Comparison of ENCODE assay signal across 1 cellular context in genomic region chr3:17808994-17809393, GRCh38.
TF ChIP-seq lines count a peak whose summit lies in the region.

No MANE protein-coding gene starts in this region.

TF ChIP-seq in K562, 482 proteins besides CTCF, POLR2A, EP300 and RAD21 (continued from another document and continues in another):
- TF ChIP-seq RREB1 (CRISPR knock-in tag; IDR thresholded peaks at IDR 0.05) (no peak), TCF15 (CRISPR knock-in tag; IDR thresholded peaks at IDR 0.05) (no peak), L3MBTL2 (IDR thresholded peaks at IDR 0.05) (0 out of 2 replicates have a peak, but pooled peaks have one; percentile 12), MNT (conservative IDR thresholded peaks at IDR 0.05) (0 out of 4 replicates have a peak, but pooled peaks of 1 of the 2 experiments have one; percentile 10), PBX2 (CRISPR knock-in tag; IDR thresholded peaks at IDR 0.05; ENCODE audit: low read depth) (no peak), PBX2 (tag; conservative IDR thresholded peaks at IDR 0.05; ENCODE audit: low read depth) (peak; percentile 72), MLX (CRISPR knock-in tag; conservative IDR thresholded peaks at IDR 0.05) (no peak), HNRNPH1 (optimal IDR thresholded peaks at IDR 0.05; ENCODE audit: low read depth, low read length) (no peak), SNRNP70 (optimal IDR thresholded peaks at IDR 0.05; ENCODE audit: low read depth, low read length) (no peak), SMARCB1 (IDR thresholded peaks at IDR 0.05; ENCODE audit: insufficient read length, low read depth) (no peak), KAT2B (IDR thresholded peaks at IDR 0.05; ENCODE audit: low read depth, low read length) (no peak), ARID4B (CRISPR knock-in tag; IDR thresholded peaks at IDR 0.05) (no peak), CREB3 (tag; conservative IDR thresholded peaks at IDR 0.05; ENCODE audit: low read depth) (no peak), ZNF785 (CRISPR knock-in tag; IDR thresholded peaks at IDR 0.05) (no peak), ZKSCAN1 (IDR thresholded peaks at IDR 0.05; ENCODE audit: low read depth, low read length) (0 out of 2 replicates have a peak, but pooled peaks have one; percentile 36), FOXK2 (conservative IDR thresholded peaks at IDR 0.05 in 1 of 2, IDR thresholded peaks at IDR 0.05 in 1 of 2; ENCODE audit: low read depth in 2 of 2) (0 out of 4 replicates have a peak, but pooled peaks of 1 of the 2 experiments have one; percentile 47), ASH1L (IDR thresholded peaks at IDR 0.05; ENCODE audit: borderline replicate concordance, low read depth, partially characterized antibody) (no peak), C11orf30 (IDR thresholded peaks at IDR 0.05; ENCODE audit: low read depth) (no peak), TCF7L2 (IDR thresholded peaks at IDR 0.05; ENCODE audit: low read depth, low read length) (no peak), ARID1B (IDR thresholded peaks at IDR 0.05) (0 out of 2 replicates have a peak, but pooled peaks have one; percentile 43), KHSRP (IDR thresholded peaks at IDR 0.05) (no peak), SNAPC5 (CRISPR knock-in tag; IDR thresholded peaks at IDR 0.05) (no peak), RCOR1 (IDR thresholded peaks at IDR 0.05; ENCODE audit: borderline replicate concordance in 1 of 2, low read depth in 2 of 2, low read length in 2 of 2) (no peak), U2AF2 (optimal IDR thresholded peaks at IDR 0.05; ENCODE audit: low read depth, low read length) (no peak), ERF (CRISPR knock-in tag; IDR thresholded peaks at IDR 0.05) (no peak), FOXJ2 (tag; IDR thresholded peaks at IDR 0.05) (peak; percentile 57; the same call in 1 of the 2 replicates), PKNOX1 (IDR thresholded peaks at IDR 0.05) (peak; percentile 79), YY1 (IDR thresholded peaks at IDR 0.05; ENCODE audit: borderline replicate concordance in 1 of 3, control insufficient read depth in 1 of 3, extremely low read depth in 1 of 3, insufficient read depth in 3 of 3, insufficient read length in 1 of 3, insufficient replicate concordance in 2 of 3, low read depth in 1 of 3, low read length in 2 of 3) (no peak), SMAD1 (IDR thresholded peaks at IDR 0.05; ENCODE audit: low read depth, low read length, partially characterized antibody) (no peak), RFX1 (IDR thresholded peaks at IDR 0.05) (peak; percentile 38; the same call in 1 of the 2 replicates), CBFA2T3 (IDR thresholded peaks at IDR 0.05) (peak; percentile 65), JUND (IDR thresholded peaks at IDR 0.05; ENCODE audit: borderline replicate concordance, low read depth, low read length) (no peak), JUND (tag; IDR thresholded peaks at IDR 0.05; ENCODE audit: borderline replicate concordance, low read depth, low read length) (peak; percentile 49; the same call in 1 of the 3 replicates), SMARCA5 (IDR thresholded peaks at IDR 0.05) (no peak), NCOR1 (IDR thresholded peaks at IDR 0.05) (0 out of 2 replicates have a peak, but pooled peaks have one; percentile 24), MEIS2 (IDR thresholded peaks at IDR 0.05; ENCODE audit: partially characterized antibody) (peak; percentile 76), NR0B1 (IDR thresholded peaks at IDR 0.05; ENCODE audit: partially characterized antibody) (no peak), ZNF354B (CRISPR knock-in tag; IDR thresholded peaks at IDR 0.05) (no peak), SAFB (IDR thresholded peaks at IDR 0.05; ENCODE audit: borderline replicate concordance, low read depth, low read length) (no peak), GABPB1 (CRISPR knock-in tag; IDR thresholded peaks at IDR 0.05) (no peak), NFYB (IDR thresholded peaks at IDR 0.05; ENCODE audit: extremely low read depth, insufficient read length) (peak; percentile 58), ZNF224 (CRISPR knock-in tag; IDR thresholded peaks at IDR 0.05) (no peak), TCF3 (CRISPR knock-in tag; IDR thresholded peaks at IDR 0.05) (peak; percentile 14; the same call in 1 of the 2 replicates), CBX1 (IDR thresholded peaks at IDR 0.05; ENCODE audit: low read depth) (no peak)
